ENCODE assay signal across 8 cellular contexts in the genomic region with DNA sequence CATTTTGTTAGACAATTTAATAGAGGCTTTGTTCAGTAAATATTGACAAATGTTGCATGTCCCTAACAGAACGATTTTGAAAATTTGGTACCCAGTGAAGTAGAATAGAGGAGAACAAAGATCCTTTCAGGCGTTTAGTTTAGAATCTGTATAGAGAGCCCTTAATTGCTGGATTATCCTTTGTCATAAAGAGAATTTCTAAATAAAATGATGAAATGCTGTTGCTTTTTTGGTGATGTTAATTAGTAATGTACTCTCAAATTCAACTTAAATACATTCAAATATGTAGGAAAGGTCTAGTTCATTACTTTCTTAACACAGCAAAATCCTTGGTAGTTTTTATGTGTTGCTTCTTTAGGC. TPM values are rescaled to one million over a fixed set of nuclear protein-coding genes. Genes with fewer than 3 reads are reported as not detected.
A peak's percentile ranks its signal among the peaks of the same experiment; 100 is the strongest.
DNase-seq lines count a peak whose midpoint lies in the region; ATAC-seq and TF ChIP-seq lines count a peak whose summit lies in the region.

No MANE protein-coding gene starts in this region.

- H3K27me3 ChIP-seq in BLaER1 treated with 17β-estradiol and CSF1 and Interleukin-3, amounts not matched to agents 10 nM and 100 nM: no peaks in the 10 kb centered on the region
- H3K27me3 ChIP-seq in ectodermal cell (ENCODE audit: control insufficient read depth, insufficient read depth, low read length, poor library complexity, severe bottlenecking): no peaks in the 10 kb centered on the region
- H3K27me3 ChIP-seq in neural cell (ENCODE audit: insufficient read depth, low read depth, low read length): no peaks in the 10 kb centered on the region

- WGBS in ectodermal cell, 2 experiments: 0% methylated on average over 2 of the region's 2 CpGs

- no peak for TF ChIP-seq CTCF in LNCaP clone FGC (IDR thresholded peaks at IDR 0.05; ENCODE audit: control insufficient read depth, extremely low read depth, insufficient read depth)
- TF ChIP-seq CTCF in neural cell (IDR thresholded peaks at IDR 0.05; ENCODE audit: poor library complexity, severe bottlenecking): no peak

- peak overlapping the region; percentile 95 to 100 (median 99) for H3K27ac ChIP-seq in BLaER1 treated with 17β-estradiol and CSF1 and Interleukin-3, amounts not matched to agents 10 nM and 100 nM
- peak overlapping the region; percentile 94 for H3K27ac ChIP-seq in ectodermal cell (ENCODE audit: insufficient read depth, low read depth, low read length, poor library complexity, severe bottlenecking)
- peak overlapping the region; percentile 98 for H3K27ac ChIP-seq in neural cell (ENCODE audit: low read length)

- no peaks in the 10 kb centered on the region for H3K9me3 ChIP-seq in BLaER1 treated with 17β-estradiol and CSF1 and Interleukin-3, amounts not matched to agents 10 nM and 100 nM (replicated peaks in 1 of 11)
- H3K9me3 ChIP-seq in ectodermal cell (ENCODE audit: control insufficient read depth, low read length): no peaks in the 10 kb centered on the region
- no peaks in the 10 kb centered on the region for H3K9me3 ChIP-seq in neural cell (ENCODE audit: low read length)

- H3F3A ChIP-seq in neural cell (ENCODE audit: insufficient read depth, low read length, poor library complexity, severe bottlenecking): no peaks in the 10 kb centered on the region

- peak overlapping the region; percentile 96 to 99 (median 98) for H3K9ac ChIP-seq in BLaER1 treated with 17β-estradiol and CSF1 and Interleukin-3, amounts not matched to agents 10 nM and 100 nM
- H3K9ac ChIP-seq in neural cell (ENCODE audit: low read length): peak overlapping the region; percentile 96

- DNase-seq in LNCaP clone FGC (ENCODE audit: low read depth): no peak
- DNase-seq in posterior vena cava (ENCODE audit: low spot score): no peak
- DNase-seq in NCI-H1436 (lab: John Stamatoyannopoulos, UW): no peak

- peaks cover 30 to 42% (median 37%) of the 10 kb centered on the region in 11 experiments; a peak in 21 of 22 replicates for H3K36me3 ChIP-seq in BLaER1 treated with 17β-estradiol and CSF1 and Interleukin-3, amounts not matched to agents 10 nM and 100 nM
- H3K36me3 ChIP-seq in ectodermal cell (ENCODE audit: control insufficient read depth, insufficient read depth, low read length) (peaks cover 8% of the 10 kb centered on the region), neural cell (ENCODE audit: insufficient read depth, low read length) (no peaks in the 10 kb centered on the region)

- H3K4me2 ChIP-seq in BLaER1 treated with 17β-estradiol and CSF1 and Interleukin-3, amounts not matched to agents 10 nM and 100 nM: peak overlapping the region; percentile 52 to 89 (median 79)
- peak overlapping the region; percentile 69 for H3K4me2 ChIP-seq in neural cell (ENCODE audit: low read length)

- peaks cover 35 to 51% (median 41%) of the 10 kb centered on the region in 10 experiments for H3K4me1 ChIP-seq in BLaER1 treated with 17β-estradiol and CSF1 and Interleukin-3, amounts not matched to agents 10 nM and 100 nM
- peaks cover 5% of the 10 kb centered on the region for H3K4me1 ChIP-seq in ectodermal cell (ENCODE audit: control insufficient read depth, insufficient read depth, low read length)

- H4K20me1 ChIP-seq in BLaER1 treated with 17β-estradiol and CSF1 and Interleukin-3, amounts not matched to agents 10 nM and 100 nM: peaks cover 27 to 56% (median 50%) of the 10 kb centered on the region in 11 experiments; a peak in 21 of 22 replicates
- H4K20me1 ChIP-seq in neural cell (ENCODE audit: insufficient read depth): no peaks in the 10 kb centered on the region

- H3K4me3 ChIP-seq in BLaER1 treated with 17β-estradiol and CSF1 and Interleukin-3, amounts not matched to agents 10 nM and 100 nM: peak overlapping the region; percentile 61 to 95 (median 84)
- H3K4me3 ChIP-seq in LNCaP clone FGC (ENCODE audit: low read depth, low read length): peak overlapping the region; percentile 93
- H3K4me3 ChIP-seq in ectodermal cell (ENCODE audit: insufficient read depth, low read depth, low read length): peak overlapping the region; percentile 72
- peak overlapping the region; percentile 83 for H3K4me3 ChIP-seq in neural cell (ENCODE audit: low read length)

- H3K79me2 ChIP-seq in neural cell (replicated peaks; ENCODE audit: insufficient read depth, low read length): peaks cover 55% of the 10 kb centered on the region

- H2AFZ ChIP-seq in neural cell (ENCODE audit: low read depth, low read length): peak overlapping the region; percentile 7

- no peak for TF ChIP-seq EP300 in neural cell (conservative IDR thresholded peaks at IDR 0.05; ENCODE audit: poor library complexity, severe bottlenecking)

- H3K9me2 ChIP-seq in neural cell (ENCODE audit: insufficient read depth, low read length): no peaks in the 10 kb centered on the region

- no peak for ATAC-seq in HG03520 (IDR thresholded peaks at IDR 0.05; ENCODE audit: unreplicated experiment)
- no peak for ATAC-seq in GM19463 (IDR thresholded peaks at IDR 0.05; ENCODE audit: unreplicated experiment)

- no peak for TF ChIP-seq RAD21 in neural cell (conservative IDR thresholded peaks at IDR 0.05)

- intact Hi-C loops in posterior vena cava (cut with DNase I): loop anchor here in 1 of 2 donors (2.0 kb wide), 1 partner anchor 20 kb away; a partner anchor contains a TSS

TF ChIP-seq in neural cell, 6 proteins besides CTCF, POLR2A, EP300 and RAD21:
- TF ChIP-seq POLR2AphosphoS5 (IDR thresholded peaks at IDR 0.05) (no peak), EZH2 (IDR thresholded peaks at IDR 0.05; ENCODE audit: borderline replicate concordance, insufficient read depth, low read length, poor library complexity, severe bottlenecking) (no peak), MXI1 (conservative IDR thresholded peaks at IDR 0.05; ENCODE audit: poor library complexity, severe bottlenecking) (no peak), SMC3 (conservative IDR thresholded peaks at IDR 0.05; ENCODE audit: poor library complexity) (no peak), TAF1 (IDR thresholded peaks at IDR 0.05; ENCODE audit: low read depth) (no peak)
- TF ChIP-seq, protein P1, sequence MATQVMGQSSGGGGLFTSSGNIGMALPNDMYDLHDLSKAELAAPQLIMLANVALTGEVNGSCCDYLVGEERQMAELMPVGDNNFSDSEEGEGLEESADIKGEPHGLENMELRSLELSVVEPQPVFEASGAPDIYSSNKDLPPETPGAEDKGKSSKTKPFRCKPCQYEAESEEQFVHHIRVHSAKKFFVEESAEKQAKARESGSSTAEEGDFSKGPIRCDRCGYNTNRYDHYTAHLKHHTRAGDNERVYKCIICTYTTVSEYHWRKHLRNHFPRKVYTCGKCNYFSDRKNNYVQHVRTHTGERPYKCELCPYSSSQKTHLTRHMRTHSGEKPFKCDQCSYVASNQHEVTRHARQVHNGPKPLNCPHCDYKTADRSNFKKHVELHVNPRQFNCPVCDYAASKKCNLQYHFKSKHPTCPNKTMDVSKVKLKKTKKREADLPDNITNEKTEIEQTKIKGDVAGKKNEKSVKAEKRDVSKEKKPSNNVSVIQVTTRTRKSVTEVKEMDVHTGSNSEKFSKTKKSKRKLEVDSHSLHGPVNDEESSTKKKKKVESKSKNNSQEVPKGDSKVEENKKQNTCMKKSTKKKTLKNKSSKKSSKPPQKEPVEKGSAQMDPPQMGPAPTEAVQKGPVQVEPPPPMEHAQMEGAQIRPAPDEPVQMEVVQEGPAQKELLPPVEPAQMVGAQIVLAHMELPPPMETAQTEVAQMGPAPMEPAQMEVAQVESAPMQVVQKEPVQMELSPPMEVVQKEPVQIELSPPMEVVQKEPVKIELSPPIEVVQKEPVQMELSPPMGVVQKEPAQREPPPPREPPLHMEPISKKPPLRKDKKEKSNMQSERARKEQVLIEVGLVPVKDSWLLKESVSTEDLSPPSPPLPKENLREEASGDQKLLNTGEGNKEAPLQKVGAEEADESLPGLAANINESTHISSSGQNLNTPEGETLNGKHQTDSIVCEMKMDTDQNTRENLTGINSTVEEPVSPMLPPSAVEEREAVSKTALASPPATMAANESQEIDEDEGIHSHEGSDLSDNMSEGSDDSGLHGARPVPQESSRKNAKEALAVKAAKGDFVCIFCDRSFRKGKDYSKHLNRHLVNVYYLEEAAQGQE (IDR thresholded peaks at IDR 0.05; ENCODE audit: borderline replicate concordance): no peak

RNA-seq across cellular contexts. Expression of a gene that starts 1.2 kb away (rescaled TPM):
- polyA plus RNA-seq in ectodermal cell (2013, experiment 1 of 4): 83.7 TPM
- 82.8 TPM for polyA plus RNA-seq in ectodermal cell (2013, experiment 2 of 4)
- polyA plus RNA-seq in ectodermal cell (2013, experiment 3 of 4): 56.9 TPM
- polyA plus RNA-seq in ectodermal cell (2013, experiment 4 of 4): 63.0 TPM
- 118 and 153 TPM in 2 replicates for polyA plus RNA-seq in neural cell
- 93.7 and 114 TPM in 2 replicates for polyA minus RNA-seq in neural cell
- total RNA-seq in posterior vena cava: 10 to 100 TPM; 74.9 to 77.5 TPM

RNA-seq across cellular contexts. Expression of a gene that starts 19.8 kb away (rescaled TPM):
- polyA plus RNA-seq in ectodermal cell (2013, experiment 1 of 4): 35.8 TPM
- 31.9 TPM for polyA plus RNA-seq in ectodermal cell (2013, experiment 2 of 4)
- 41.5 TPM for polyA plus RNA-seq in ectodermal cell (2013, experiment 3 of 4)
- 51.8 TPM for polyA plus RNA-seq in ectodermal cell (2013, experiment 4 of 4)
- polyA plus RNA-seq in neural cell: 52.9 and 54.8 TPM in 2 replicates
- 13.1 and 16.1 TPM in 2 replicates for polyA minus RNA-seq in neural cell
- 10 to 100 TPM in 1 of 2 donors, 1 to 10 TPM in 1; 7.9 to 12.8 TPM for total RNA-seq in posterior vena cava
